Comparison of ENCODE assay signal across 16 cellular contexts in the genomic region with DNA sequence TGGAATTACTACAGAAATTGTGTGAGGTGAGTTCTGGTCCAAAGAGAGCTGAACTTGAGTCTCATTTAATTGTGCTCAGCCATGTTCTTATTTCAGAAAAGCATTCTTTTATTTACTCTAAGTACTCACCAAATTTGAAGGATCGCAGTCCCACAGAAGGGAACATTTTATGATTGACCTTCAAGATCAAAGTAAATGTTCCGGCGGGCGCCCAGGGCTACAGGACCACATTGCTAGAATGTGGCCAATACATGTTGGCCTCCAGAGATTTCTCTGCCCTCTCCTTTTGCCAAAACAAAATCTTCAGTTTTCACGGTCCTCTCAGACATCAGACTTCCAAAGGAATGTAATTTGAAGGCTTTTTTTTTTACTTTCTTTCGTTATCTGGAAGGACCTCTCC.
DNase-seq lines count a peak whose midpoint lies in the region; ATAC-seq and TF ChIP-seq lines count a peak whose summit lies in the region.
"Had no signal": no experiment of that assay in that cellular context is flagged by ENCODE, and none has a peak within 500 bp of the region (broad histone marks: within the 10 kb centered on the region; RNA-seq: fewer than 3 reads in every experiment).

No MANE protein-coding gene starts in this region.

- WGBS in adrenal gland, 4 donors, result 24 to 35% (median 30%) methylated on average over 6 of the region's 6 CpGs
- 8 to 24% (median 9%) methylated on average over 6 of the region's 6 CpGs for WGBS in ovary, 3 donors
- 49 to 52% methylated on average over 6 of the region's 6 CpGs for WGBS in testis, 2 donors

- no peaks in the 10 kb centered on the region for H3K4me1 Mint-ChIP-seq in MCF 10A (ENCODE audit: insufficient read depth, unreplicated experiment)
- H3K4me1 Mint-ChIP-seq: CD8-positive, alpha-beta memory T cell; IgD-negative memory B cell had no signal

- BruUV-seq in MCF 10A (replicated peaks; lab: Mats Ljungman, UMichigan), result no TSS peak

- H3K36me3 Mint-ChIP-seq in MCF 10A (ENCODE audit: insufficient read depth, unreplicated experiment), result no peaks in the 10 kb centered on the region
- H3K36me3 Mint-ChIP-seq: CD8-positive, alpha-beta memory T cell had no signal

- intact Hi-C loops in adrenal gland (cut with DNase I) (no loop called here), ovary (cut with DNase I) (no loop called here), testis (cut with DNase I; ENCODE audit: low total_unique reads) (no loop called here), MCF 10A (cut with micrococcal nuclease) (no loop called here)

- H3K4me3 ChIP-seq in ACC112 (ENCODE audit: low read depth, low read length) (peak overlapping the region; percentile 65), adrenal gland (peak overlapping the region in 1 of 4 donors; percentile 18), fibroblast of lung (replicated peaks in 1 of 4; ENCODE audit: control extremely low read depth in 1 of 4, insufficient read depth in 1 of 4, low read depth in 3 of 4, low read length in 4 of 4) (peak overlapping the region in 2 of 4 experiments; percentile 3 to 17), ovary (no peak overlapping the region), testis (no peak overlapping the region)
- H3K4me3 ChIP-seq: BLaER1, GM23338 had no signal

- no peaks in the 10 kb centered on the region for H3K27me3 ChIP-seq in ACC112 (ENCODE audit: insufficient read depth, low read length)
- no peaks in the 10 kb centered on the region for H3K27me3 ChIP-seq in adrenal gland
- H3K27me3 ChIP-seq in fibroblast of lung (ENCODE audit: control insufficient read depth, insufficient read depth, low read length), result no peaks in the 10 kb centered on the region
- no peaks in the 10 kb centered on the region for H3K27me3 ChIP-seq in ovary
- no peaks in the 10 kb centered on the region for H3K27me3 ChIP-seq in testis
- H3K27me3 ChIP-seq: BLaER1 had no signal

- H3K9ac ChIP-seq in fibroblast of lung (ENCODE audit: insufficient read depth, low read length), result no peak overlapping the region
- H3K9ac ChIP-seq: BLaER1 had no signal

- no peak overlapping the region for H3K27ac Mint-ChIP-seq in MCF 10A (ENCODE audit: low read depth, unreplicated experiment)
- H3K27ac Mint-ChIP-seq: CD8-positive, alpha-beta memory T cell; GM23338; H9; IgD-negative memory B cell had no signal

- TF ChIP-seq CTCF in adrenal gland (IDR thresholded peaks at IDR 0.05) (no peak), fibroblast of lung (conservative IDR thresholded peaks at IDR 0.05 in 1 of 2, IDR thresholded peaks at IDR 0.05 in 1 of 2; ENCODE audit: low read depth in 1 of 2, low read length in 2 of 2) (no peak), ovary (IDR thresholded peaks at IDR 0.05) (no peak), testis (IDR thresholded peaks at IDR 0.05) (no peak), MCF 10A (IDR thresholded peaks at IDR 0.05; ENCODE audit: unreplicated experiment) (no peak)

- TF ChIP-seq POLR2A in adrenal gland (IDR thresholded peaks at IDR 0.05), result no peak
- no peak for TF ChIP-seq POLR2A in ovary (IDR thresholded peaks at IDR 0.05)
- TF ChIP-seq POLR2A in testis (IDR thresholded peaks at IDR 0.05), result no peak

- TF ChIP-seq EP300 in ovary (IDR thresholded peaks at IDR 0.05), result no peak

- CTCF ChIA-PET in MCF 10A (lab: Yijun Ruan, JAX), result interaction anchor here (1.0 kb wide), 1 partner anchor 14 kb away, joined by 3 read pairs; no protein-coding TSS in a partner anchor

- H3K27ac ChIP-seq in ACC112 (ENCODE audit: low read depth, low read length) (peak overlapping the region; percentile 62), adrenal gland (peak overlapping the region in 3 of 5 donors; percentile 2 to 27 (median 13)), fibroblast of lung (ENCODE audit: insufficient read depth, low read length) (peak overlapping the region; percentile 48), ovary (no peak overlapping the region), testis (no peak overlapping the region)
- H3K27ac ChIP-seq: 22Rv1, BLaER1 had no signal

- ATAC-seq in GM21367 (IDR thresholded peaks at IDR 0.05; ENCODE audit: unreplicated experiment), result no peak
- ATAC-seq: GM23338 had no signal

- H3K9me3 ChIP-seq in adrenal gland (replicated peaks in 1 of 3) (no peaks in the 10 kb centered on the region), fibroblast of lung (ENCODE audit: control insufficient read depth, insufficient read depth, low read depth, low read length) (no peaks in the 10 kb centered on the region), ovary (no peaks in the 10 kb centered on the region), testis (no peaks in the 10 kb centered on the region)
- H3K9me3 ChIP-seq: BLaER1, Caco-2 had no signal

- H3K79me2 ChIP-seq in ACC112 (ENCODE audit: control insufficient read depth, insufficient read depth, low read length, unreplicated experiment), result no peaks in the 10 kb centered on the region
- H3K79me2 ChIP-seq in fibroblast of lung (ENCODE audit: control insufficient read depth, insufficient read depth, low read length), result no peaks in the 10 kb centered on the region

- H3K9me3 Mint-ChIP-seq in MCF 10A (ENCODE audit: unreplicated experiment), result no peaks in the 10 kb centered on the region
- H3K9me3 Mint-ChIP-seq: GM23338, H9 had no signal

- no peak overlapping the region for H3K4me3 Mint-ChIP-seq in MCF 10A (ENCODE audit: unreplicated experiment)
- H3K4me3 Mint-ChIP-seq: CD8-positive, alpha-beta memory T cell; GM23338; H9; IgD-negative memory B cell had no signal

- no peaks in the 10 kb centered on the region for H4K20me1 ChIP-seq in fibroblast of lung (ENCODE audit: control insufficient read depth, extremely low read depth, insufficient read depth, low read length)
- H4K20me1 ChIP-seq: BLaER1 had no signal

- no peaks in the 10 kb centered on the region for H3K27me3 Mint-ChIP-seq in MCF 10A (ENCODE audit: insufficient read depth, unreplicated experiment)
- H3K27me3 Mint-ChIP-seq: CD8-positive, alpha-beta memory T cell; IgD-negative memory B cell had no signal

- POLR2A ChIA-PET in MCF 10A (lab: Yijun Ruan, JAX), result no interaction called here

- peak overlapping the region; percentile 69 for H3K4me2 ChIP-seq in fibroblast of lung (ENCODE audit: extremely low read depth, insufficient read depth, low read length)
- H3K4me2 ChIP-seq: BLaER1, GM23338 had no signal

- 0 out of 2 replicates have a peak, but pooled peaks cover 3% of the 10 kb centered on the region for H3K36me3 ChIP-seq in ACC112 (ENCODE audit: insufficient read depth, low read length)
- H3K36me3 ChIP-seq in adrenal gland (replicated peaks in 1 of 2), result no peaks in the 10 kb centered on the region
- no peaks in the 10 kb centered on the region for H3K36me3 ChIP-seq in fibroblast of lung (ENCODE audit: control insufficient read depth, insufficient read depth, low read length)
- H3K36me3 ChIP-seq in ovary, result no peaks in the 10 kb centered on the region
- H3K36me3 ChIP-seq in testis (ENCODE audit: low read depth, missing control alignments), result no peaks in the 10 kb centered on the region
- H3K36me3 ChIP-seq: BLaER1 had no signal

- H2AFZ ChIP-seq in ACC112 (ENCODE audit: low read length, unreplicated experiment), result peak overlapping the region; percentile 96
- peak overlapping the region; percentile 4 for H2AFZ ChIP-seq in fibroblast of lung (ENCODE audit: low read length)
- H2AFZ ChIP-seq: GM23338 had no signal

- DNase-seq in adrenal gland (peak in 3 of 7 donors; percentile 14 to 34 (median 32)), fibroblast of lung (ENCODE audit: low read depth in 2 of 2) (no peak), ovary (peak in 4 of 5 donors; percentile 16 to 62 (median 45)), testis (no peak), MCF 10A (ENCODE audit: unreplicated experiment) (no peak), GDM1 (lab: John Stamatoyannopoulos, UW) (no peak)
- DNase-seq: AML-193; Caco-2; CD8-positive, alpha-beta memory T cell; H9 had no signal

- H3K4me1 ChIP-seq in ACC112 (ENCODE audit: control insufficient read depth, insufficient read depth, low read length, unreplicated experiment) (peaks cover 16% of the 10 kb centered on the region), adrenal gland (replicated peaks in 1 of 2) (no peaks in the 10 kb centered on the region), fibroblast of lung (ENCODE audit: control insufficient read depth, extremely low read depth, insufficient read depth, low read length) (no peaks in the 10 kb centered on the region), ovary (ENCODE audit: insufficient read depth) (peaks cover 2% of the 10 kb centered on the region), testis (no peaks in the 10 kb centered on the region)
- H3K4me1 ChIP-seq: Caco-2 had no signal

Comparison
In these comparisons a context has a peak if more than half of its experiments do, and no peak if none do; other contexts are left out.
1. H3K27ac ChIP-seq: peak in ACC112 (single experiment), adrenal gland (3 of 5) and fibroblast of lung (single experiment); none in ovary (0 of 2) and testis (0 of 2).
2. DNase-seq: peak in ovary (4 of 5); none in fibroblast of lung (0 of 2), testis (single experiment), MCF 10A (single experiment) and GDM1 (single experiment).